Comparison of ENCODE assay signal across 30 cellular contexts in genomic region chr18:62500966-62501591, GRCh38.
"Had no signal": no experiment of that assay in that cellular context is flagged by ENCODE, and none has a peak within 500 bp of the region (broad histone marks: within the 10 kb centered on the region; RNA-seq: fewer than 3 reads in every experiment).

No MANE protein-coding gene starts in this region.

- ATAC-seq: left colon; left lung; natural killer cell; sciatic nerve; stimulated activated effector memory CD8-positive, alpha-beta T cell treated with anti-CD3 and anti-CD28 coated beads, Interleukin-12 subunit alpha, Interleukin-12 subunit beta, amount 100 ng/mL, for 72 hours; upper lobe of right lung had no signal

- H3K9me3 Mint-ChIP-seq: naive B cell; natural killer cell; stimulated activated effector memory CD8-positive, alpha-beta T cell treated with anti-CD3 and anti-CD28 coated beads, Interleukin-12 subunit alpha, Interleukin-12 subunit beta, amount 100 ng/mL, for 72 hours; stimulated activated naive CD8-positive, alpha-beta T cell treated with anti-CD3 and anti-CD28 coated beads, Interleukin-15, Interleukin-2, amounts not matched to agents 100 ng/mL and 50 ng/mL, for 24 hours had no signal

- H3K4me2 ChIP-seq: neural progenitor cell had no signal

- H3K36me3 ChIP-seq: left lung, neural progenitor cell, neutrophil, right atrium auricular region, spleen, suprapubic skin, thoracic aorta, tibial artery, upper lobe of right lung had no signal

- H3K4me3 Mint-ChIP-seq: immature natural killer cell; mesothelial cell of epicardium; naive B cell; natural killer cell; nephron progenitor cell; neural progenitor cell; stimulated activated effector memory CD8-positive, alpha-beta T cell treated with anti-CD3 and anti-CD28 coated beads, Interleukin-12 subunit alpha, Interleukin-12 subunit beta, amount 100 ng/mL, for 72 hours; stimulated activated naive CD8-positive, alpha-beta T cell treated with anti-CD3 and anti-CD28 coated beads, Interleukin-15, Interleukin-2, amounts not matched to agents 100 ng/mL and 50 ng/mL, for 24 hours had no signal

- H3K4me1 Mint-ChIP-seq: mesothelial cell of epicardium had no signal

- H3K27me3 ChIP-seq: left lung, neural progenitor cell, neutrophil, right atrium auricular region, spleen, suprapubic skin, tibial artery, upper lobe of right lung had no signal

- H3K9me3 ChIP-seq: left lung, neutrophil, right atrium auricular region, spleen, suprapubic skin, thoracic aorta, tibial artery, upper lobe of right lung had no signal

- H3K4me3 ChIP-seq: left lung, lung, neural progenitor cell, right atrium auricular region, skin epidermis, spleen, suprapubic skin, thoracic aorta, tibial artery, upper lobe of right lung had no signal

- H3K36me3 Mint-ChIP-seq: naive B cell; natural killer cell; stimulated activated effector memory CD8-positive, alpha-beta T cell treated with anti-CD3 and anti-CD28 coated beads, Interleukin-12 subunit alpha, Interleukin-12 subunit beta, amount 100 ng/mL, for 72 hours had no signal

- H2AFZ ChIP-seq: neural progenitor cell, parathyroid adenoma had no signal

- H3K27ac Mint-ChIP-seq: immature natural killer cell; mesothelial cell of epicardium; naive B cell; natural killer cell; nephron progenitor cell; neural progenitor cell; stimulated activated effector memory CD8-positive, alpha-beta T cell treated with anti-CD3 and anti-CD28 coated beads, Interleukin-12 subunit alpha, Interleukin-12 subunit beta, amount 100 ng/mL, for 72 hours; stimulated activated naive CD8-positive, alpha-beta T cell treated with anti-CD3 and anti-CD28 coated beads, Interleukin-15, Interleukin-2, amounts not matched to agents 100 ng/mL and 50 ng/mL, for 24 hours had no signal

- FAIRE-seq: islet of Langerhans, kidney, urothelium cell line had no signal

- DNase-seq: hippocampal formation; immature natural killer cell; kidney; left colon; left lung; mesendoderm; naive B cell; natural killer cell; nephron progenitor cell; occipital lobe; spleen; stimulated activated CD4-positive, alpha-beta T cell treated with anti-CD3 and anti-CD28 coated beads, Interleukin-4, amount 100 ng/mL, for 24 hours; stimulated activated naive CD4-positive, alpha-beta T cell; tibial artery; trophoblast cell; upper lobe of right lung had no signal

- H3K9ac ChIP-seq: neural progenitor cell, parathyroid adenoma had no signal

- H3K4me1 ChIP-seq: right atrium auricular region, tibial artery had no signal

- H3K27ac ChIP-seq: left lung, neural progenitor cell, neutrophil, parathyroid adenoma, right atrium auricular region, skin epidermis, spleen, suprapubic skin, thoracic aorta, tibial artery, upper lobe of right lung had no signal
